Comparison of ENCODE assay signal across 11 cellular contexts in the genomic region with DNA sequence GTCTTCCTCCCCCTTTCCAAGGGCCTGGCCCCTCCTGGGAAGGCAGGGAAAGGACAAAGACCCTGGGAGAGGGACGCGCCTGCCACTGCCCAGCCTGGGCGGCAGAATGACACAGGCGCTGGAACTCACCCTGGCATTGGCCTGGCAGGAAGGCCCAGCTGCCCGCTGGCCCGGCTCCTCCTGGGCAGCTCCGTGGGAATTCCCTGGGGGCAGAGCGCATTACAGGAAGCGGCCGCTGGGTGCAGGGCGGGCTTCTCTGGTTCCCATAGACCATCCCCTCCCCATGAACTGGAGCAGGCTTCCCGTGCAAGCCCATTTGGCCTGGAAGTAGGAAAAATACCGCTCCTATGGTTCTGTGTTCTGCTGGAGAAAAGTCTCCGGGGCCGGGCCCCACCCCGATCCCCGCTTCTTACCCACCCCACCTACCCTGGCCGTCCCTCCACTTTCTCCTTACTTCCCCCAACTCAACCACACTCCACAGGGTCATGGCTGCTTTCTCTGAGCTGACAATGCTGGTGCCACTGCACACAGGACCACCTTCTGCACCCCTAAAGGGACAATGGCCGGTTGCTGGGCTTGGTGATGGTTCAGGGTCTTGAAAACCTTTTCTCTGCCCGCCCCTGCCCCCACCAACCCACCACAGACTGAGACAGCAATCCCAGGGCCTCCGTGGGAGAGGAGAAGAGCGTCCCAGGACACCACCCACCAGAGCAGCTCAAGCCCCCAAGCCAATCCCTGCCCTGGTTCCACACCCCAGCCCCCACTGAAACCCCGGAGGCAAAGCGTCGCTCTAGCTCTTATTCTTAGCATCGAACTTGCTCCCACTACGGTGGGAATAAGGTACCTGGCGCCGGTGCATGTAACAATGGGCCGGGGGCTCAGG. TPM values are rescaled to one million over a fixed set of nuclear protein-coding genes. Genes with fewer than 3 reads are reported as not detected.
DNase-seq lines count a peak whose midpoint lies in the region; ATAC-seq, FAIRE-seq and TF ChIP-seq lines count a peak whose summit lies in the region.
"Had no signal": no experiment of that assay in that cellular context is flagged by ENCODE, and none has a peak within 500 bp of the region (broad histone marks: within the 10 kb centered on the region; RNA-seq: fewer than 3 reads in every experiment).

No MANE protein-coding gene starts in this region.

- H3K27ac ChIP-seq in C4-2B (peak overlapping the region; percentile 0; the same call in 1 of the 2 replicates), angular gyrus (ENCODE audit: low read depth, low read length) (peak overlapping the region; percentile 13), heart left ventricle (peak overlapping the region in 11 of 12 donors; percentile 62 to 85 (median 77))

- peak in 3 of 4 donors; percentile 37 to 63 (median 61) for ATAC-seq in heart left ventricle

- H3K27me3 ChIP-seq in heart left ventricle: no peaks in the 10 kb centered on the region

- FAIRE-seq in GM19239 (lab: Jason Lieb, UNC): no peak
- FAIRE-seq: TTC549 had no signal

- peak; percentile 62 to 74 (median 66) for DNase-seq in heart left ventricle
- peak; percentile 31 for DNase-seq in renal cortical epithelial cell (ENCODE audit: low read depth)
- no peak for DNase-seq in GM19239 (ENCODE audit: insufficient read length, low spot score)
- no peak for DNase-seq in T-helper 2 cell
- DNase-seq in NCI-H774 (lab: John Stamatoyannopoulos, UW): no peak
- DNase-seq in UCSD-AML1 (lab: John Stamatoyannopoulos, UW; ENCODE audit: unreplicated experiment): no peak
- DNase-seq: stimulated activated naive CD4-positive, alpha-beta T cell had no signal

- peaks cover 0 to 39% (median 30%) of the 10 kb centered on the region in 12 donors for H3K4me1 ChIP-seq in heart left ventricle

- H3K4me3 ChIP-seq in heart left ventricle: peak overlapping the region in 8 of 12 donors; percentile 3 to 27 (median 16)

- no peaks in the 10 kb centered on the region for H3K9me3 ChIP-seq in heart left ventricle

- TF ChIP-seq CTCF in C4-2B (conservative IDR thresholded peaks at IDR 0.05): no peak
- TF ChIP-seq CTCF in heart left ventricle (IDR thresholded peaks at IDR 0.05): peak in 2 of 12 donors; percentile 7 to 11

- no peak for TF ChIP-seq POLR2A in heart left ventricle (IDR thresholded peaks at IDR 0.05)

- no peaks in the 10 kb centered on the region for H3K36me3 ChIP-seq in heart left ventricle

- intact Hi-C loops in heart left ventricle (cut with DNase I): loop anchor here in 2 of 10 donors (5.0 to 10.0 kb wide), 2 partner anchors 93 to 96 kb away; no protein-coding TSS in a partner anchor

- WGBS in heart left ventricle, 4 donors: 67 to 81% (median 73%) methylated on average over 23 to 30 of the region's 30 CpGs

RNA-seq across cellular contexts. Expression of a gene that starts 58.9 kb away (rescaled TPM):
- total RNA-seq in heart left ventricle (under 1 TPM in 5 of 9 donors, not detected in 4; 0.04 to 0.42 (median 0.13) TPM), renal cortical epithelial cell (not detected in 2 replicates)
- under 1 TPM in 1 of 2 donors, not detected in 1; 0.23 TPM for polyA plus RNA-seq in heart left ventricle
- total RNA-seq: lower leg skin had no signal

Comparison
In these comparisons a context has a peak if more than half of its experiments do, and no peak if none do; other contexts are left out.
1. H3K27ac ChIP-seq: peak in every context shown above with its lines; median percentile 77 in heart left ventricle; 13 in angular gyrus; 0 in C4-2B.
2. DNase-seq: peak in heart left ventricle (5 of 5) and renal cortical epithelial cell (single experiment); none in GM19239 (single experiment), T-helper 2 cell (0 of 5), NCI-H774 (single experiment) and UCSD-AML1 (single experiment).